In the genomic region with DNA sequence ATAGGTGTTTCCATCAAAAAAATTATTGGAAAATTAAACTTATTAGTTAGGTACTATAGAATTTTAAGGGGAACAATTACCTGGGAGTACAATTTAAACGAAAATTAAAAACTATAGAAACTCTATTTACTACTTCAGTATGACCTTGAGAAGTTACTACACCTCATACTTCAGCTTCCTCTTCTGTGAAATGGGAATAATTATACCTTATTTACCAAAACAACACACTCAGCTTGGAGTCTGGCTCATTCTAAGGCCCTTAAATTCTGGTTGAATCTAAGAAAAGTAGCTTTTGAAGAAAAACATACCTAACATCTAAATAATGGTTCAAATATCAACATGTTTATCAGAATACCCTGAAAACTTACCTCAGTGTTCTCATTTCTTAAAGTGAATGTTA, we compare ENCODE assay signal across 9 cellular contexts. TPM values are rescaled to one million over a fixed set of nuclear protein-coding genes. Genes with fewer than 3 reads are reported as not detected.
DNase-seq lines count a peak whose midpoint lies in the region; ATAC-seq and TF ChIP-seq lines count a peak whose summit lies in the region.
"Had no signal": no experiment of that assay in that cellular context is flagged by ENCODE, and none has a peak within 500 bp of the region (broad histone marks: within the 10 kb centered on the region; RNA-seq: fewer than 3 reads in every experiment).

No MANE protein-coding gene starts in this region.

- ATAC-seq in PC-3: no peak

- no peak overlapping the region for H2AFZ ChIP-seq in PC-3 (ENCODE audit: low read length)

- in situ Hi-C loops in ACHN (cut with HindIII; ENCODE audit: low pct_ligation_motif_present, low pct_unique_long_range_greater_than_20kb, low sequenced_read_pairs) (loop anchor here (25.0 kb wide), 1 partner anchor 118 kb away; no protein-coding TSS in a partner anchor), KBM-7 (cut with MboI; ENCODE audit: low pct_unique_long_range_greater_than_20kb, low sequenced_read_pairs) (no loop called here)

- H3F3A ChIP-seq in PC-3 (ENCODE audit: low read length, unreplicated experiment): peaks cover 3% of the 10 kb centered on the region

- intact Hi-C loops in Caco-2 (cut with micrococcal nuclease; ENCODE audit: unreplicated experiment): loop anchor here (1.0 kb wide), 1 partner anchor 9 kb away; no protein-coding TSS in a partner anchor
- intact Hi-C loops in PC-3 (cut with micrococcal nuclease): loop anchor here (1.0 to 10.0 kb wide), 3 partner anchors 9 to 506 kb away; no protein-coding TSS in a partner anchor
- intact Hi-C loops in dendritic cell treated with granulocyte-macrophage colony-stimulating factor and Interleukin-4, amounts not matched to agents 40 ng/mL and 50 ng/mL, for 4 days (cut with micrococcal nuclease): loop anchor here (1.0 to 5.0 kb wide), 2 partner anchors 43 to 109 kb away; no protein-coding TSS in a partner anchor

- peak overlapping the region; percentile 93 for H3K27ac ChIP-seq in PC-3 (ENCODE audit: low read length)
- H3K27ac ChIP-seq: VCaP had no signal

- CTCF ChIA-PET in Caco-2 (lab: Charles Lee) (interaction anchor here (1.0 kb wide), 1 partner anchor 114 kb away, joined by 11 read pairs; no protein-coding TSS in a partner anchor), PC-3 (lab: Charles Lee) (no interaction called here)

- no peak for DNase-seq in Caco-2
- DNase-seq in PC-3: no peak
- DNase-seq in skeletal muscle cell (ENCODE audit: low read depth): no peak
- DNase-seq in ACHN: no peak
- no peak for DNase-seq in KBM-7
- DNase-seq in GF-D8 (lab: John Stamatoyannopoulos, UW): no peak
- no peak for DNase-seq in kidney tubule cell (ENCODE audit: low spot score)

- H3K4me1 ChIP-seq in Caco-2 (peaks cover 33% of the 10 kb centered on the region), PC-3 (ENCODE audit: insufficient read depth, low read length) (peaks cover 50% of the 10 kb centered on the region)

- POLR2A ChIA-PET in Caco-2 (lab: Charles Lee) (interaction anchor here (1.0 to 1.8 kb wide), 3 partner anchors 43 to 61 kb away, joined by 3 to 6 read pairs (median 3); no protein-coding TSS in a partner anchor), PC-3 (lab: Charles Lee; ENCODE audit: unreplicated experiment) (interaction anchor here (0.5 to 4.6 kb wide), 3 partner anchors 15 to 198 kb away, joined by 4 to 52 read pairs (median 6); no protein-coding TSS in a partner anchor)

- peaks cover 29% of the 10 kb centered on the region for H4K20me1 ChIP-seq in PC-3 (ENCODE audit: low read length)

- H3K4me1 Mint-ChIP-seq in Caco-2 (ENCODE audit: low read depth, unreplicated experiment): peaks cover 20% of the 10 kb centered on the region
- H3K4me1 Mint-ChIP-seq in dendritic cell treated with granulocyte-macrophage colony-stimulating factor and Interleukin-4, amounts not matched to agents 40 ng/mL and 50 ng/mL, for 4 days (ENCODE audit: low read depth): peaks cover 30% of the 10 kb centered on the region

- peak overlapping the region; percentile 58 for H3K9ac ChIP-seq in PC-3 (ENCODE audit: low read length)

- H3K4me3 ChIP-seq in Caco-2 (ENCODE audit: low read depth, low read length): no peak overlapping the region
- H3K4me3 ChIP-seq in PC-3 (ENCODE audit: low read length): peak overlapping the region; percentile 80
- peak overlapping the region; percentile 76 for H3K4me3 ChIP-seq in skeletal muscle cell (ENCODE audit: low read depth, low read length)

- H3K27me3 Mint-ChIP-seq in Caco-2 (ENCODE audit: insufficient read depth, unreplicated experiment): no peaks in the 10 kb centered on the region
- no peaks in the 10 kb centered on the region for H3K27me3 Mint-ChIP-seq in dendritic cell treated with granulocyte-macrophage colony-stimulating factor and Interleukin-4, amounts not matched to agents 40 ng/mL and 50 ng/mL, for 4 days

- H3K79me2 ChIP-seq in PC-3 (ENCODE audit: low read length): peaks cover 80% of the 10 kb centered on the region

- no peaks in the 10 kb centered on the region for H3K9me2 ChIP-seq in PC-3 (replicated peaks; ENCODE audit: low read length)

- no peaks in the 10 kb centered on the region for H3K9me3 Mint-ChIP-seq in Caco-2 (ENCODE audit: unreplicated experiment)
- H3K9me3 Mint-ChIP-seq in dendritic cell treated with granulocyte-macrophage colony-stimulating factor and Interleukin-4, amounts not matched to agents 40 ng/mL and 50 ng/mL, for 4 days: no peaks in the 10 kb centered on the region

- H3K36me3 ChIP-seq in Caco-2 (ENCODE audit: control insufficient read depth, insufficient read depth, low read length) (peaks cover 4% of the 10 kb centered on the region), PC-3 (ENCODE audit: low read depth, low read length) (peaks cover 52% of the 10 kb centered on the region)

- peaks cover 81% of the 10 kb centered on the region for H3K36me3 Mint-ChIP-seq in Caco-2 (ENCODE audit: insufficient read depth, unreplicated experiment)
- H3K36me3 Mint-ChIP-seq in dendritic cell treated with granulocyte-macrophage colony-stimulating factor and Interleukin-4, amounts not matched to agents 40 ng/mL and 50 ng/mL, for 4 days (ENCODE audit: low read depth): peaks cover 67% of the 10 kb centered on the region

- no peaks in the 10 kb centered on the region for H3K9me3 ChIP-seq in Caco-2
- H3K9me3 ChIP-seq in PC-3 (ENCODE audit: low read length): no peaks in the 10 kb centered on the region

- peak overlapping the region; percentile 93 for H3K4me2 ChIP-seq in PC-3 (ENCODE audit: low read length)

- BruUV-seq in Caco-2 (replicated peaks; lab: Mats Ljungman, UMichigan) (no TSS peak), PC-3 (replicated peaks; lab: Mats Ljungman, UMichigan) (no TSS peak)

- TF ChIP-seq CTCF in Caco-2 (IDR thresholded peaks at IDR 0.05; ENCODE audit: insufficient read depth in 1 of 2, low read depth in 1 of 2, low read length in 1 of 2, severe bottlenecking in 1 of 2, unreplicated experiment in 1 of 2) (no peak), PC-3 (conservative IDR thresholded peaks at IDR 0.05; ENCODE audit: low read depth, low read length) (no peak)

- H3K27ac Mint-ChIP-seq in Caco-2 (ENCODE audit: unreplicated experiment): peak overlapping the region; percentile 99
- H3K27ac Mint-ChIP-seq in dendritic cell treated with granulocyte-macrophage colony-stimulating factor and Interleukin-4, amounts not matched to agents 40 ng/mL and 50 ng/mL, for 4 days: no peak overlapping the region

- H3K4me3 Mint-ChIP-seq in Caco-2 (ENCODE audit: unreplicated experiment): peak overlapping the region; percentile 99
- peak overlapping the region; percentile 95 for H3K4me3 Mint-ChIP-seq in dendritic cell treated with granulocyte-macrophage colony-stimulating factor and Interleukin-4, amounts not matched to agents 40 ng/mL and 50 ng/mL, for 4 days

- H3K27me3 ChIP-seq in Caco-2 (replicated peaks; ENCODE audit: control insufficient read depth, insufficient read depth, low read length) (no peaks in the 10 kb centered on the region; the same call in 1 of the 2 replicates), PC-3 (ENCODE audit: low read length) (no peaks in the 10 kb centered on the region)

RNA-seq across cellular contexts. Expression of gene NABP1, which starts 2.7 kb away (rescaled TPM):
- total RNA-seq in Caco-2 (2022) (89.8 and 91.4 TPM in 2 replicates), PC-3 (2014; rRNA removed) (45.4 and 56.8 TPM in 2 replicates)
